Comparison of ENCODE assay signal across 28 cellular contexts in the genomic region with DNA sequence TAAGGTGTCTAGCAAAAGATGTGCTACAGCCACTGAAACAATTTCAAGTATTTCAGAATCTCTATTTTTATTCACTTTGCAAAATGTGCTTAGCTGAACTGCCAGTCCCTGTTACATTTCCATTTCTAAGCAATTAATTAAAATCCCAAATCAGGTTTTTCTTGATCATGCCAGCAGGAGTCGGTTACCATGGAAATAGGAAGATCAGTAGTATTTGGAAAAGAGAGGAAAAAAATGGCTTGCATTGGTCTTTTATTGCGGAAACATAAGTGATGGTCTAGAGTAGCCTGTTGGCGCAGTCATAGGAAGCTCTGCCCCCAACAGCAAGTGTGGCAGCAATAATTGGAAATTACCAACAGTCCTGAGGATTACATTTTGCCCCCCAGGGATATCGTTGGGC.
"Had no signal": no experiment of that assay in that cellular context is flagged by ENCODE, and none has a peak within 500 bp of the region (broad histone marks: within the 10 kb centered on the region; RNA-seq: fewer than 3 reads in every experiment).

No MANE protein-coding gene starts in this region.

- H3K36me3 ChIP-seq: brain microvascular endothelial cell, esophagus muscularis mucosa, gastrocnemius medialis, heart left ventricle had no signal

- H3K4me1 ChIP-seq: esophagus muscularis mucosa, foreskin keratinocyte, gastrocnemius medialis, heart left ventricle had no signal

- H3K27ac ChIP-seq: brain microvascular endothelial cell, coronary artery, dorsolateral prefrontal cortex, esophagus muscularis mucosa, foreskin keratinocyte, gastrocnemius medialis, heart left ventricle had no signal

- H3K27me3 Mint-ChIP-seq: activated CD8-positive, alpha-beta T cell treated with anti-CD3 and anti-CD28 coated beads for 36 hours; activated naive CD8-positive, alpha-beta T cell; dendritic cell treated with granulocyte-macrophage colony-stimulating factor and Interleukin-4, amounts not matched to agents 40 ng/mL and 50 ng/mL, for 4 days had no signal

- H3K9me3 Mint-ChIP-seq: activated CD8-positive, alpha-beta T cell treated with anti-CD3 and anti-CD28 coated beads for 36 hours had no signal

- H3K4me3 ChIP-seq: coronary artery, dorsolateral prefrontal cortex, esophagus muscularis mucosa, gastrocnemius medialis, heart left ventricle had no signal

- H3K9me3 ChIP-seq: esophagus muscularis mucosa, gastrocnemius medialis, heart left ventricle had no signal

- ATAC-seq: activated CD8-positive, alpha-beta T cell treated with anti-CD3 and anti-CD28 coated beads for 36 hours; activated T-cell treated with anti-CD3 and anti-CD28 coated beads, Interleukin-2, amount 50 U/mL, for 4 hours; activated T-helper 17 cell treated with anti-CD3 and anti-CD28 coated beads, Interleukin-2, amount 50 U/mL, for 72 hours; foreskin keratinocyte; gastrocnemius medialis; heart left ventricle had no signal

- H3K4me1 Mint-ChIP-seq: activated T-helper 17 cell treated with anti-CD3 and anti-CD28 coated beads, Interleukin-2, amount 50 U/mL, for 72 hours; central memory CD8-positive, alpha-beta T cell had no signal

- H3K27ac Mint-ChIP-seq: activated CD8-positive, alpha-beta T cell treated with anti-CD3 and anti-CD28 coated beads for 36 hours; activated naive CD8-positive, alpha-beta T cell; activated T-helper 17 cell treated with anti-CD3 and anti-CD28 coated beads, Interleukin-2, amount 50 U/mL, for 72 hours; dendritic cell treated with granulocyte-macrophage colony-stimulating factor and Interleukin-4, amounts not matched to agents 40 ng/mL and 50 ng/mL, for 4 days had no signal

- H3K4me3 Mint-ChIP-seq: activated CD8-positive, alpha-beta T cell treated with anti-CD3 and anti-CD28 coated beads for 36 hours; activated naive CD8-positive, alpha-beta T cell; activated T-cell treated with anti-CD3 and anti-CD28 coated beads, Interleukin-2, amount 50 U/mL, for 4 hours; activated T-helper 17 cell treated with anti-CD3 and anti-CD28 coated beads, Interleukin-2, amount 50 U/mL, for 72 hours; central memory CD8-positive, alpha-beta T cell; dendritic cell treated with granulocyte-macrophage colony-stimulating factor and Interleukin-4, amounts not matched to agents 40 ng/mL and 50 ng/mL, for 4 days had no signal

- DNase-seq: activated CD4-positive, alpha-beta T cell treated with anti-CD3 and anti-CD28 coated beads for 1 hour; activated CD4-positive, alpha-beta T cell treated with anti-CD3 and anti-CD28 coated beads for 48 hours; activated CD4-positive, alpha-beta T cell treated with anti-CD3 and anti-CD28 coated beads, Interleukin-2, amount 50 U/mL, for 1 hour; activated CD4-positive, alpha-beta T cell treated with anti-CD3 and anti-CD28 coated beads, Interleukin-2, amount 50 U/mL, for 48 hours; activated CD8-positive, alpha-beta memory T cell treated with anti-CD3 and anti-CD28 coated beads for 24 hours; activated CD8-positive, alpha-beta T cell treated with anti-CD3 and anti-CD28 coated beads for 36 hours; activated effector memory CD4-positive, alpha-beta T cell treated with Interleukin-2 at 50 U/mL for 16 hours; activated gamma-delta T cell treated with Interleukin-2 at 50 U/mL for 16 hours; activated naive CD4-positive, alpha-beta T cell treated with anti-CD3 and anti-CD28 coated beads, Interleukin-2, amount 50 U/mL, for 16 hours; activated naive CD4-positive, alpha-beta T cell treated with Interleukin-2 at 50 U/mL for 16 hours; activated T-cell treated with anti-CD3 and anti-CD28 coated beads, Interleukin-2, amount 50 U/mL, for 4 hours; amniotic stem cell; anterior cingulate cortex; brain microvascular endothelial cell; dorsolateral prefrontal cortex; effector memory CD4-positive, alpha-beta T cell; erythroblast; foreskin keratinocyte; gastrocnemius medialis; glutamatergic neuron; heart left ventricle; T-helper 2 cell had no signal

- H3K27me3 ChIP-seq: brain microvascular endothelial cell, esophagus muscularis mucosa, foreskin keratinocyte, gastrocnemius medialis, heart left ventricle had no signal
